Comparison of ENCODE assay signal across 14 cellular contexts in the genomic region with DNA sequence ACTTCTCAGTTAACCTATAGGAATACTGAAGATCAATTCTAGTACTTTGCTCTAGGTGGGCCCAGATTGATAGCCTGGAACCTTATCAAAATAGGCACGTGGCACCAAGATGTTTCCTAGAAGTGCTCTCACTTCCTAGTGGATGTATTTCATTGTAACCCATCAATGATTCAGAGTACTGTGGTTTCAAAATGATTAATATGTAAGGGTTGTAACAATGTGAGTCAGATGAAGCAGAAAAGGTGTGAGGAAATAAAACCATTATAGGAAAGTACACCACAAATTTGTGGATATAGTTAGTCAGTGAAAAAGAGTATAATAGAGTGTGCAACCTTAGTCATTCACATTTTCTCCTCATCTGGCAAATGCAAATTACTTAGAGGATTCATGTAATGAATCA.
DNase-seq lines count a peak whose midpoint lies in the region; ATAC-seq and TF ChIP-seq lines count a peak whose summit lies in the region.
"Had no signal": no experiment of that assay in that cellular context is flagged by ENCODE, and none has a peak within 500 bp of the region (broad histone marks: within the 10 kb centered on the region; RNA-seq: fewer than 3 reads in every experiment).

No MANE protein-coding gene starts in this region.

- H3K27ac ChIP-seq in AG04450 (ENCODE audit: low read depth, low read length), result no peak overlapping the region
- H3K27ac ChIP-seq in upper lobe of left lung, result no peak overlapping the region
- H3K27ac ChIP-seq: heart left ventricle, prostate gland, transverse colon had no signal

- TF ChIP-seq EP300 in upper lobe of left lung (IDR thresholded peaks at IDR 0.05), result no peak

- H3K9me3 ChIP-seq in AG04450 (ENCODE audit: control insufficient read depth, insufficient read depth, low read length), result no peaks in the 10 kb centered on the region
- no peaks in the 10 kb centered on the region for H3K9me3 ChIP-seq in adipocyte (ENCODE audit: control insufficient read depth, low read length)
- H3K9me3 ChIP-seq in upper lobe of left lung, result no peaks in the 10 kb centered on the region
- H3K9me3 ChIP-seq: prostate gland, transverse colon had no signal

- peak; percentile 29 for DNase-seq in AG04450 (ENCODE audit: low read depth, low spot score)
- DNase-seq in GM04504 (ENCODE audit: low read depth), result peak; percentile 60
- DNase-seq in adipocyte (ENCODE audit: low read depth), result peak; percentile 20
- peak; percentile 34 for DNase-seq in glomerular endothelial cell (ENCODE audit: extremely low read depth, low read depth, low spot score)
- DNase-seq in SKM-1 (lab: John Stamatoyannopoulos, UW; ENCODE audit: unreplicated experiment), result no peak
- DNase-seq in SIG-M5 treated with dmso at 0.1 percent for 504 hours (lab: John Stamatoyannopoulos, UW; ENCODE audit: unreplicated experiment), result no peak
- DNase-seq in NK-92 (lab: John Stamatoyannopoulos, UW; ENCODE audit: unreplicated experiment), result no peak
- no peak for DNase-seq in upper lobe of left lung
- DNase-seq: COR-L47, heart left ventricle, NCI-H1417 treated with DMSO at 0.1 percent for 48 hours, transverse colon had no signal

- H3K9ac ChIP-seq in adipocyte (ENCODE audit: low read length), result no peak overlapping the region

- CTCF ChIA-PET in AG04450 (lab: Charles Lee), result no interaction called here

- no peaks in the 10 kb centered on the region for H3K27me3 ChIP-seq in AG04450 (ENCODE audit: control insufficient read depth, insufficient read depth, low read length)
- H3K27me3 ChIP-seq in adipocyte (replicated peaks; ENCODE audit: control insufficient read depth, insufficient read depth, low read length), result no peaks in the 10 kb centered on the region
- no peaks in the 10 kb centered on the region for H3K27me3 ChIP-seq in upper lobe of left lung
- H3K27me3 ChIP-seq: heart left ventricle, transverse colon had no signal

- ATAC-seq in upper lobe of left lung (ENCODE audit: low FRiP score in 2 of 2), result no peak
- ATAC-seq: GM12878, heart left ventricle had no signal

- no peak for TF ChIP-seq CTCF in AG04450 (IDR thresholded peaks at IDR 0.05; ENCODE audit: low read depth, low read length)
- TF ChIP-seq CTCF in upper lobe of left lung (IDR thresholded peaks at IDR 0.05), result no peak

- H3K4me1 ChIP-seq in adipocyte (ENCODE audit: control insufficient read depth, insufficient read depth, low read length) (peaks cover 25% of the 10 kb centered on the region), upper lobe of left lung (no peaks in the 10 kb centered on the region)
- H3K4me1 ChIP-seq: prostate gland, transverse colon had no signal

- WGBS in upper lobe of left lung, 2 donors, result 14 to 15% methylated on average over 1 of the region's 1 CpG

- H3K4me3 ChIP-seq in AG04450 (ENCODE audit: low read depth, low read length), result no peak overlapping the region
- no peak overlapping the region for H3K4me3 ChIP-seq in adipocyte (ENCODE audit: low read length)
- H3K4me3 ChIP-seq in upper lobe of left lung, result no peak overlapping the region
- H3K4me3 ChIP-seq: GM12878, heart left ventricle, prostate gland, transverse colon had no signal

- POLR2A ChIA-PET in AG04450 (lab: Yijun Ruan, JAX), result no interaction called here

- H3K36me3 ChIP-seq in adipocyte (ENCODE audit: control insufficient read depth, insufficient read depth, low read length, severe bottlenecking) (no peaks in the 10 kb centered on the region), upper lobe of left lung (no peaks in the 10 kb centered on the region)
- H3K36me3 ChIP-seq: heart left ventricle, prostate gland, transverse colon had no signal

- TF ChIP-seq POLR2A in upper lobe of left lung (IDR thresholded peaks at IDR 0.05), result no peak

Comparison
In these comparisons a context has a peak if more than half of its experiments do, and no peak if none do; other contexts are left out.
1. DNase-seq: peak in AG04450 (single experiment), GM04504 (single experiment), adipocyte (single experiment) and glomerular endothelial cell (single experiment); none in SKM-1 (single experiment), SIG-M5 treated with dmso at 0.1 percent for 504 hours (single experiment), NK-92 (single experiment) and upper lobe of left lung (0 of 2).